In the genomic region with DNA sequence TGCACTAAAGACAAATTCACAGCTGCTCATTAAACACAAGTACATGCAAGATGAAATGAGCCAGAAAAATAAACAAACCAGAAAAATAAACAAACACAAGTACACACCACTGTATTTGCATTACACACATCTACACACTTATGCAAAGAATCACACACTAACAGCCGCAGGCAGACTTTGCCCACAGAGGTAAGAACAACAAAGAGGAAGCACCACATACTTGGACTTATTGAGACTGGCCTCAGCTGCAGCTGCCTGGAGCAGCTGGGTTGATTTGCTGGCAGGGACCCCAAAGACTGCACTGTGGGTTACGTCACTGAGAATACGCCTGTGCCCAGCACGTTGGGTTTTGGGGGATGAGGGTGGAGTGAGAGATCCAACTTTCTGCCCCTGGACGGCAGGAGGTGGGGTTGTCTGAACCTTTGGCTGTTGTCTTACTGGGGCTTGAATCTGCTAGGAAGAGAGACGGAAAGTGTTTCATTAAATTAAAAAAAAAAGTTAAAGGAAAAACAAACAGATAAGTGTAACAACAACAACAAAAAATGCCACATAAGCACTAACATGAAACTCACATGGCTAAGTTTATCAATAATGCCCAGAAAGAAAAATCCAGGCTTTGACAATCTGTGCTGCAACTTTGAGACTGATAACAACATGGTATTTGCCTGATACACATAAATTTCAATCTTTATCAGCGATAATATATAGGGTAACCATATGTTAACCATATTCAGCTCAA, we compare ENCODE assay signal across 9 cellular contexts.
DNase-seq lines count a peak whose midpoint lies in the region; ATAC-seq, FAIRE-seq and TF ChIP-seq lines count a peak whose summit lies in the region.
"Had no signal": no experiment of that assay in that cellular context is flagged by ENCODE, and none has a peak within 500 bp of the region (broad histone marks: within the 10 kb centered on the region; RNA-seq: fewer than 3 reads in every experiment).

No MANE protein-coding gene starts in this region.

- no peak overlapping the region for H3K4me3 ChIP-seq in fibroblast of lung (replicated peaks in 1 of 4; ENCODE audit: control extremely low read depth in 1 of 4, insufficient read depth in 1 of 4, low read depth in 3 of 4, low read length in 4 of 4)
- no peak overlapping the region for H3K4me3 ChIP-seq in skeletal muscle cell (ENCODE audit: low read depth, low read length)
- H3K4me3 ChIP-seq: neural progenitor cell had no signal

- H3K4me2 ChIP-seq in fibroblast of lung (ENCODE audit: extremely low read depth, insufficient read depth, low read length), result no peak overlapping the region
- H3K4me2 ChIP-seq: neural progenitor cell had no signal

- no peaks in the 10 kb centered on the region for H3K27me3 ChIP-seq in fibroblast of lung (ENCODE audit: control insufficient read depth, insufficient read depth, low read length)
- H3K27me3 ChIP-seq: neural progenitor cell had no signal

- no peaks in the 10 kb centered on the region for H3K79me2 ChIP-seq in fibroblast of lung (ENCODE audit: control insufficient read depth, insufficient read depth, low read length)

- DNase-seq in activated T-cell treated with anti-CD3 and anti-CD28 coated beads, Interleukin-2, amount 50 U/mL, for 24 hours, result no peak
- DNase-seq in activated T-cell treated with anti-CD3 and anti-CD28 coated beads for 4 hours (no peak), NOMO-1 treated with dmso at 0.1 percent for 144 hours (lab: John Stamatoyannopoulos, UW; ENCODE audit: unreplicated experiment) (peak; percentile 18), fibroblast of lung (ENCODE audit: low read depth in 2 of 2) (peak; percentile 21 to 42), skeletal muscle cell (ENCODE audit: low read depth) (peak; percentile 16), RCC 7860 (ENCODE audit: low spot score) (no peak)

- no peak overlapping the region for H3K4me3 Mint-ChIP-seq in activated T-cell treated with anti-CD3 and anti-CD28 coated beads, Interleukin-2, amount 50 U/mL, for 24 hours
- H3K4me3 Mint-ChIP-seq: neural progenitor cell had no signal

- H3K27ac Mint-ChIP-seq in activated T-cell treated with anti-CD3 and anti-CD28 coated beads, Interleukin-2, amount 50 U/mL, for 24 hours, result peak overlapping the region; percentile 94
- H3K27ac Mint-ChIP-seq: neural progenitor cell had no signal

- no peaks in the 10 kb centered on the region for H4K20me1 ChIP-seq in fibroblast of lung (ENCODE audit: control insufficient read depth, extremely low read depth, insufficient read depth, low read length)

- ATAC-seq in HG03196 (IDR thresholded peaks at IDR 0.05; ENCODE audit: unreplicated experiment) (no peak), HG02973 (IDR thresholded peaks at IDR 0.05; ENCODE audit: unreplicated experiment) (no peak)

- H3K27me3 Mint-ChIP-seq in activated T-cell treated with anti-CD3 and anti-CD28 coated beads, Interleukin-2, amount 50 U/mL, for 24 hours, result no peaks in the 10 kb centered on the region

- peaks cover 43% of the 10 kb centered on the region for H3K4me1 Mint-ChIP-seq in activated T-cell treated with anti-CD3 and anti-CD28 coated beads, Interleukin-2, amount 50 U/mL, for 24 hours (ENCODE audit: low read depth)

- peaks cover 97% of the 10 kb centered on the region for H3K36me3 Mint-ChIP-seq in activated T-cell treated with anti-CD3 and anti-CD28 coated beads, Interleukin-2, amount 50 U/mL, for 24 hours (ENCODE audit: low read depth)

- H3K4me1 ChIP-seq in fibroblast of lung (ENCODE audit: control insufficient read depth, extremely low read depth, insufficient read depth, low read length), result no peaks in the 10 kb centered on the region

- no peak overlapping the region for H3K9ac ChIP-seq in fibroblast of lung (ENCODE audit: insufficient read depth, low read length)
- H3K9ac ChIP-seq: neural progenitor cell had no signal

- H3K9me3 Mint-ChIP-seq in activated T-cell treated with anti-CD3 and anti-CD28 coated beads, Interleukin-2, amount 50 U/mL, for 24 hours, result no peaks in the 10 kb centered on the region
- H3K9me3 Mint-ChIP-seq: neural progenitor cell had no signal

- no peak for TF ChIP-seq CTCF in fibroblast of lung (conservative IDR thresholded peaks at IDR 0.05 in 1 of 2, IDR thresholded peaks at IDR 0.05 in 1 of 2; ENCODE audit: low read depth in 1 of 2, low read length in 2 of 2)

- H3K9me3 ChIP-seq in fibroblast of lung (ENCODE audit: control insufficient read depth, insufficient read depth, low read depth, low read length), result no peaks in the 10 kb centered on the region

- no peak for FAIRE-seq in RCC 7860 (lab: Jason Lieb, UNC)

- no peak overlapping the region for H2AFZ ChIP-seq in fibroblast of lung (ENCODE audit: low read length)
- H2AFZ ChIP-seq: neural progenitor cell had no signal

- peaks cover 13% of the 10 kb centered on the region for H3K36me3 ChIP-seq in fibroblast of lung (ENCODE audit: control insufficient read depth, insufficient read depth, low read length)
- H3K36me3 ChIP-seq: neural progenitor cell had no signal

- no peak overlapping the region for H3K27ac ChIP-seq in fibroblast of lung (ENCODE audit: insufficient read depth, low read length)
- H3K27ac ChIP-seq: neural progenitor cell had no signal

Comparison
In these comparisons a context has a peak if more than half of its experiments do, and no peak if none do; other contexts are left out.
1. DNase-seq: peak in NOMO-1 treated with dmso at 0.1 percent for 144 hours (single experiment), fibroblast of lung (2 of 2) and skeletal muscle cell (single experiment); none in activated T-cell treated with anti-CD3 and anti-CD28 coated beads, Interleukin-2, amount 50 U/mL, for 24 hours (single experiment), activated T-cell treated with anti-CD3 and anti-CD28 coated beads for 4 hours (single experiment) and RCC 7860 (single experiment).